Comparison of ENCODE assay signal across 27 cellular contexts in the genomic region with DNA sequence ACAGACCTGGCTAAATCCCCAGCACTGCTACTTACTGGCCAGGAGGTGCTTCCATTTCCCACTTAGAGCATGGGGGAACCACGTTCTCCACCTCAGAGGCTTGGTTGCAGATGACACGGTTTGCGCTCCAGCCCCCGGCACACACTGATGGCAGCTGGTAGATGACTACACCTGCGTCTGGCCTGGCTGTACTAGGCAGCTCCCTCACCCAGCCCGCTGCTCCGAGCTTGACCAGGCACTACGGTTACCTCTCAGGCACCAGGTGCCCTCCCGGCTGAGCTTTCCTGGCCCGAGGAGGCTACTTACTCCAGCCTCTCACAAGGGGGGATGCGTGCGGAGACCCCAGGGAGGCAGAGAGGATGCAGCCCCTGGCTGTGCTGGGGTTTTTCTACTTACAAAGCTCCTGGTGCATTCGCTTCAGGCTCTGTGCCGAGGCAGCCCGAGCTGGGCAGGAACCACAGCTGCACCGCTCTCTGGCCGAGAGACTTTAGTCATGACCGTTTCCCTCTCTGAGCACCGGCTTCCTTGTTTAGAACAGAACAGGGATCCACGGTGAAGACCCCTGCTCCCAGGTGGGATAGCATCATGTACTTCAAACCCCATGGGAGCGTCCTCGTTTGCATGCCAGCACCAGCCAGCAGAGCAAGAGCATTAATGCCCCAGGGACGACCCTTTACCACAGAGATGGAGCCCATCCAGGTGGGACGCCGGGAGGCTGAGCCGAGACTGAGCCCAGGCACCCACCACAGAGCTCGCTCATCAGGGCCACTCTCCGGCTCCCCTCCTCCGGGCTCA. TPM values are rescaled to one million over a fixed set of nuclear protein-coding genes. Genes with fewer than 3 reads are reported as not detected.
DNase-seq lines count a peak whose midpoint lies in the region; ATAC-seq and TF ChIP-seq lines count a peak whose summit lies in the region.
"Had no signal": no experiment of that assay in that cellular context is flagged by ENCODE, and none has a peak within 500 bp of the region (broad histone marks: within the 10 kb centered on the region; RNA-seq: fewer than 3 reads in every experiment).

No MANE protein-coding gene starts in this region.

- peak overlapping the region in 3 of 6 donors; percentile 24 to 79 (median 60) for H3K27ac Mint-ChIP-seq in naive B cell
- H3K27ac Mint-ChIP-seq: activated CD8-positive, alpha-beta T cell treated with anti-CD3 and anti-CD28 coated beads for 36 hours; activated naive CD8-positive, alpha-beta T cell treated with anti-CD3 and anti-CD28 coated beads, Interleukin-2, amount 50 U/mL, for 24 hours had no signal

- peaks cover 12 to 16% (median 14%) of the 10 kb centered on the region in 3 donors for H3K4me1 Mint-ChIP-seq in naive B cell
- H3K4me1 Mint-ChIP-seq: activated naive CD8-positive, alpha-beta T cell treated with anti-CD3 and anti-CD28 coated beads, Interleukin-2, amount 50 U/mL, for 24 hours had no signal

- H3K4me2 ChIP-seq in BLaER1: peak overlapping the region; percentile 91
- H3K4me2 ChIP-seq in OCI-LY1 (ENCODE audit: low read length): peak overlapping the region; percentile 20; the same call in 1 of the 2 replicates

- no peaks in the 10 kb centered on the region for H3K27me3 ChIP-seq in BLaER1
- peaks cover 11% of the 10 kb centered on the region; the same call in 1 of the 2 replicates for H3K27me3 ChIP-seq in OCI-LY1 (ENCODE audit: insufficient read depth, low read length)
- H3K27me3 ChIP-seq in testis: no peaks in the 10 kb centered on the region

- intact Hi-C loops in testis (cut with DNase I; ENCODE audit: low total_unique reads): no loop called here

- H3K4me3 ChIP-seq in BLaER1 (peak overlapping the region; percentile 38), OCI-LY1 (ENCODE audit: low read depth, low read length, poor library complexity, severe bottlenecking) (peak overlapping the region; percentile 19), testis (no peak overlapping the region)
- H3K4me3 ChIP-seq: tibial nerve had no signal

- no peaks in the 10 kb centered on the region for H3K79me2 ChIP-seq in OCI-LY1 (ENCODE audit: insufficient read depth, low read length)

- H2AFZ ChIP-seq in OCI-LY1 (ENCODE audit: low read length): no peak overlapping the region

- H4K20me1 ChIP-seq in BLaER1: no peaks in the 10 kb centered on the region; the same call in 1 of the 2 replicates
- H4K20me1 ChIP-seq in OCI-LY1 (ENCODE audit: insufficient read depth, low read length): no peaks in the 10 kb centered on the region

- H3K27ac ChIP-seq in BLaER1 (peak overlapping the region; percentile 66), OCI-LY1 (ENCODE audit: low read depth, low read length, poor library complexity, severe bottlenecking) (no peak overlapping the region), RWPE1 (no peak overlapping the region), testis (no peak overlapping the region)
- H3K27ac ChIP-seq: tibial nerve had no signal

- TF ChIP-seq POLR2A in testis (IDR thresholded peaks at IDR 0.05): no peak

- WGBS in testis, 2 donors: 81 to 92% methylated on average over 5 to 29 of the region's 29 CpGs

- peak; percentile 70 to 78 for ATAC-seq in naive B cell (ENCODE audit: low read depth in 2 of 2)
- ATAC-seq in GM18870 (IDR thresholded peaks at IDR 0.05; ENCODE audit: unreplicated experiment): no peak
- ATAC-seq: activated CD8-positive, alpha-beta T cell treated with anti-CD3 and anti-CD28 coated beads for 36 hours; activated naive CD8-positive, alpha-beta T cell treated with anti-CD3 and anti-CD28 coated beads, Interleukin-2, amount 50 U/mL, for 24 hours; HCT116; HepG2; stimulated activated naive CD8-positive, alpha-beta T cell treated with anti-CD3 and anti-CD28 coated beads, Interleukin-15, Interleukin-2, amounts not matched to agents 100 U/mL and 50 U/mL, for 24 hours had no signal

- TF ChIP-seq CTCF in GM10248 (IDR thresholded peaks at IDR 0.05; ENCODE audit: control extremely low read depth, extremely low read depth, low read depth, missing control alignments) (no peak), OCI-LY1 (IDR thresholded peaks at IDR 0.05; ENCODE audit: low read length) (no peak), RWPE1 (conservative IDR thresholded peaks at IDR 0.05; ENCODE audit: low read depth) (no peak), testis (IDR thresholded peaks at IDR 0.05) (no peak)

- peak overlapping the region in 4 of 8 donors; percentile 5 to 75 (median 60) for H3K4me3 Mint-ChIP-seq in naive B cell
- H3K4me3 Mint-ChIP-seq: activated CD8-positive, alpha-beta T cell treated with anti-CD3 and anti-CD28 coated beads for 36 hours; activated naive CD8-positive, alpha-beta T cell treated with anti-CD3 and anti-CD28 coated beads, Interleukin-2, amount 50 U/mL, for 24 hours had no signal

- POLR2A ChIA-PET in GM10248 (lab: Yijun Ruan, JAX): no interaction called here
- POLR2A ChIA-PET in RWPE1 (lab: Yijun Ruan, JAX; ENCODE audit: low non-redundant PET): interaction anchor here (1.1 kb wide), 1 partner anchor 141 kb away, joined by 3 read pairs; a partner anchor contains a TSS

- H3K4me1 ChIP-seq in BLaER1: peaks cover 61% of the 10 kb centered on the region
- H3K4me1 ChIP-seq in OCI-LY1 (ENCODE audit: insufficient read depth, low read length, severe bottlenecking): peaks cover 15% of the 10 kb centered on the region
- no peaks in the 10 kb centered on the region for H3K4me1 ChIP-seq in testis
- H3K4me1 ChIP-seq: tibial nerve had no signal

- no peaks in the 10 kb centered on the region for H3K36me3 Mint-ChIP-seq in naive B cell

- H3K36me3 ChIP-seq in BLaER1 (no peaks in the 10 kb centered on the region), OCI-LY1 (ENCODE audit: insufficient read depth, low read length) (no peaks in the 10 kb centered on the region), testis (ENCODE audit: low read depth, missing control alignments) (no peaks in the 10 kb centered on the region)
- H3K36me3 ChIP-seq: tibial nerve had no signal

- CTCF ChIA-PET in GM10248 (lab: Yijun Ruan, JAX) (interaction anchor here (1.2 to 9.7 kb wide), 3 partner anchors 11 to 69 kb away, joined by 3 to 81 read pairs (median 13); no protein-coding TSS in a partner anchor), RWPE1 (lab: Yijun Ruan, JAX) (interaction anchor here (0.6 to 2.1 kb wide), 3 partner anchors 9 to 148 kb away, joined by 3 to 6 read pairs (median 3); no protein-coding TSS in a partner anchor)

- no peaks in the 10 kb centered on the region for H3K9me3 ChIP-seq in BLaER1
- no peaks in the 10 kb centered on the region for H3K9me3 ChIP-seq in OCI-LY1 (ENCODE audit: low read length)
- H3K9me3 ChIP-seq in testis: no peaks in the 10 kb centered on the region
- H3K9me3 ChIP-seq: tibial nerve had no signal

- no peaks in the 10 kb centered on the region for H3F3A ChIP-seq in OCI-LY1 (ENCODE audit: insufficient read depth, low read length)

- H3K9me3 Mint-ChIP-seq in naive B cell: no peaks in the 10 kb centered on the region
- H3K9me3 Mint-ChIP-seq: activated CD8-positive, alpha-beta T cell treated with anti-CD3 and anti-CD28 coated beads for 36 hours; activated naive CD8-positive, alpha-beta T cell treated with anti-CD3 and anti-CD28 coated beads, Interleukin-2, amount 50 U/mL, for 24 hours had no signal

- peak overlapping the region; percentile 46; the same call in 1 of the 2 replicates for H3K9ac ChIP-seq in BLaER1
- no peak overlapping the region for H3K9ac ChIP-seq in OCI-LY1 (ENCODE audit: low read length)

- DNase-seq in GM10248 (ENCODE audit: extremely low spot score) (peak; percentile 19), naive B cell (no peak), RWPE1 (ENCODE audit: low spot score) (no peak), dedifferentiated amniotic fluid mesenchymal stem cell (ENCODE audit: extremely low spot score) (no peak), testis (no peak)
- DNase-seq: activated CD4-positive, alpha-beta T cell treated with anti-CD3 and anti-CD28 coated beads for 1 hour; activated CD8-positive, alpha-beta T cell treated with anti-CD3 and anti-CD28 coated beads for 36 hours; activated gamma-delta T cell; activated naive CD8-positive, alpha-beta T cell treated with anti-CD3 and anti-CD28 coated beads, Interleukin-2, amount 50 U/mL, for 24 hours; kidney glomerular epithelial cell; NCI-H1105 treated with DMSO at 0.1 percent for 48 hours; NCI-H2081 treated with DMSO at 0.1 percent for 48 hours; NCI-H446 treated with DMSO at 0.1 percent for 48 hours; occipital lobe; retina; stimulated activated CD4-positive, alpha-beta T cell treated with anti-CD3 and anti-CD28 coated beads, Interleukin-4, amount 100 ng/mL, for 24 hours; stimulated activated naive CD8-positive, alpha-beta T cell treated with anti-CD3 and anti-CD28 coated beads, Interleukin-15, Interleukin-2, amounts not matched to agents 100 U/mL and 50 U/mL, for 24 hours had no signal

- peaks cover 13 to 30% (median 22%) of the 10 kb centered on the region in 3 donors for H3K27me3 Mint-ChIP-seq in naive B cell

- H3K9me2 ChIP-seq in OCI-LY1 (ENCODE audit: low read depth, low read length): no peaks in the 10 kb centered on the region

RNA-seq across cellular contexts. Expression of a gene that starts 7.6 kb away (rescaled TPM):
- polyA plus RNA-seq in naive B cell (ENCODE audit: low read depth in 6 of 6): 1 to 10 TPM in 5 of 6 donors, under 1 TPM in 1; 0.96 to 4.0 (median 2.4) TPM
- 10 to 100 TPM in 1 of 2 donors, 1 to 10 TPM in 1; 5.6 to 11.2 TPM for total RNA-seq in testis
- polyA plus RNA-seq in testis (ENCODE audit: insufficient read depth, low read depth, low replicate concordance): 4.0 TPM
- total RNA-seq: HepG2, SK-MEL-5 had no signal
- polyA plus RNA-seq: HepG2 had no signal

RNA-seq across cellular contexts. Expression of a gene that starts 37.7 kb away (rescaled TPM):
- polyA plus RNA-seq in naive B cell (ENCODE audit: low read depth in 6 of 6) (not detected), testis (ENCODE audit: insufficient read depth, low read depth, low replicate concordance) (35.1 TPM)
- 10 to 100 TPM; 34.0 to 53.0 TPM for total RNA-seq in testis
- total RNA-seq: activated CD8-positive, alpha-beta T cell treated with anti-CD3 and anti-CD28 coated beads for 36 hours; HepG2; occipital lobe; RPMI7951; SK-MEL-5; T-helper 1 cell treated with Interleukin-12 subunit alpha and Interleukin-12 subunit beta and Interleukin-4 antibody, amounts not matched to agents 30 ng/mL and 1 ng/mL, for 36 hours; tibial nerve had no signal
- polyA plus RNA-seq: AG04450, HepG2 had no signal

RNA-seq across cellular contexts. Expression of a gene that starts 50.3 kb away (rescaled TPM):
- polyA plus RNA-seq in naive B cell (ENCODE audit: low read depth in 6 of 6) (10 to 100 TPM in 2 of 6 donors, 1 to 10 TPM in 4; 5.5 to 17.5 (median 8.7) TPM), testis (ENCODE audit: insufficient read depth, low read depth, low replicate concordance) (23.0 TPM)
- total RNA-seq in testis: 10 to 100 TPM; 32.5 to 42.4 TPM

Comparison
In these comparisons a context has a peak if more than half of its experiments do, and no peak if none do; other contexts are left out.
1. H3K4me3 ChIP-seq: peak in BLaER1 (single experiment) and OCI-LY1 (single experiment); none in testis (0 of 2).
2. RNA of a gene that starts 37.7 kb away (polyA plus RNA-seq): 35.1 TPM in testis (single experiment); not detected in naive B cell; every median in the first group is over 10 times any median in the second.